Comparison of ENCODE assay signal across 2 cellular contexts in the genomic region with DNA sequence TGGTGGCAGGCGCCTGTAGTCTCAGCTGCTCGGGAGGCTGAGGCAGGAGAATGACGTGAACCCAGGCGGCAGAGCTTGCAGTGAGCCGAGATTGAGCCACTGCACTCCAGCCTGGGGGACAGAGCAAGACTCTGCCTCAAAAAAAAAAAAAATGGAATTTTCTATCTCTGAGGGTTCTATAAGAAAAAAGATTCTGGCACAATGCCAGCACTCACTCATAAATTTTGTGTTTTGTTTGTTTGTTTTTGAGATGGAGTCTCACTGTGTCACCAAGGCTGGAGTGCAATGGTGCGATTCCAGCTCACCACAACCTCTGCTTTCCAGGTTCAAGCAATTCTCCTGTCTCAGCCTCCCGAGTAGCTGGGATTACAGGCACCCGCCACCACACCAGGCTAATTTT. TPM values are rescaled to one million over a fixed set of nuclear protein-coding genes. Genes with fewer than 3 reads are reported as not detected.
"Had no signal": no experiment of that assay in that cellular context is flagged by ENCODE, and none has a peak within 500 bp of the region (broad histone marks: within the 10 kb centered on the region; RNA-seq: fewer than 3 reads in every experiment).

No MANE protein-coding gene starts in this region.

RNA-seq across cellular contexts. Expression of a gene that starts 38.1 kb away (rescaled TPM):
- total RNA-seq: OCI-LY7, SJCRH30 had no signal
